ENCODE assay signal across 1 cellular context in genomic region chr19:48558018-48558684, GRCh38.
TF ChIP-seq lines count a peak whose summit lies in the region.

No MANE protein-coding gene starts in this region.

TF ChIP-seq in K562, 482 proteins besides CTCF, POLR2A, EP300 and RAD21 (continues in another document):
- peak; percentile 94 for TF ChIP-seq HDAC2 (IDR thresholded peaks at IDR 0.05)
- TF ChIP-seq SRSF9 (IDR thresholded peaks at IDR 0.05; ENCODE audit: borderline replicate concordance, low read depth, low read length) = no peak
- no peak for TF ChIP-seq SP1 (CRISPR knock-in tag; IDR thresholded peaks at IDR 0.05)
- no peak for TF ChIP-seq SIN3B (IDR thresholded peaks at IDR 0.05; ENCODE audit: low read depth)
- no peak for TF ChIP-seq CGGBP1 (CRISPR knock-in tag; IDR thresholded peaks at IDR 0.05)
- TF ChIP-seq SMAD3 (CRISPR knock-in tag; conservative IDR thresholded peaks at IDR 0.05) = no peak
- TF ChIP-seq HMG20A (CRISPR knock-in tag; conservative IDR thresholded peaks at IDR 0.05) = no peak
- peak in 1 of 2 experiments; percentile 57; a peak in 2 of 4 replicates for TF ChIP-seq HDAC1 (IDR thresholded peaks at IDR 0.05)
- no peak for TF ChIP-seq MNT (conservative IDR thresholded peaks at IDR 0.05)
- no peak for TF ChIP-seq GTF2B (IDR thresholded peaks at IDR 0.05; ENCODE audit: extremely low read depth, insufficient read length)
- no peak for TF ChIP-seq ZNF561 (CRISPR knock-in tag; conservative IDR thresholded peaks at IDR 0.05)
- TF ChIP-seq ZNF41 (CRISPR knock-in tag; conservative IDR thresholded peaks at IDR 0.05) = no peak
- TF ChIP-seq, protein P1, sequence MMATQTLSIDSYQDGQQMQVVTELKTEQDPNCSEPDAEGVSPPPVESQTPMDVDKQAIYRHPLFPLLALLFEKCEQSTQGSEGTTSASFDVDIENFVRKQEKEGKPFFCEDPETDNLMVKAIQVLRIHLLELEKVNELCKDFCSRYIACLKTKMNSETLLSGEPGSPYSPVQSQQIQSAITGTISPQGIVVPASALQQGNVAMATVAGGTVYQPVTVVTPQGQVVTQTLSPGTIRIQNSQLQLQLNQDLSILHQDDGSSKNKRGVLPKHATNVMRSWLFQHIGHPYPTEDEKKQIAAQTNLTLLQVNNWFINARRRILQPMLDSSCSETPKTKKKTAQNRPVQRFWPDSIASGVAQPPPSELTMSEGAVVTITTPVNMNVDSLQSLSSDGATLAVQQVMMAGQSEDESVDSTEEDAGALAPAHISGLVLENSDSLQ (IDR thresholded peaks at IDR 0.05) = peak; percentile 68
- TF ChIP-seq ELF1 (tag; IDR thresholded peaks at IDR 0.05) = peak; percentile 38; the same call in 1 of the 2 replicates
- no peak for TF ChIP-seq RFX5 (IDR thresholded peaks at IDR 0.05; ENCODE audit: low read depth, low read length)
- no peak for TF ChIP-seq NELFE (IDR thresholded peaks at IDR 0.05; ENCODE audit: insufficient read depth, insufficient read length)
- TF ChIP-seq, protein P2, sequence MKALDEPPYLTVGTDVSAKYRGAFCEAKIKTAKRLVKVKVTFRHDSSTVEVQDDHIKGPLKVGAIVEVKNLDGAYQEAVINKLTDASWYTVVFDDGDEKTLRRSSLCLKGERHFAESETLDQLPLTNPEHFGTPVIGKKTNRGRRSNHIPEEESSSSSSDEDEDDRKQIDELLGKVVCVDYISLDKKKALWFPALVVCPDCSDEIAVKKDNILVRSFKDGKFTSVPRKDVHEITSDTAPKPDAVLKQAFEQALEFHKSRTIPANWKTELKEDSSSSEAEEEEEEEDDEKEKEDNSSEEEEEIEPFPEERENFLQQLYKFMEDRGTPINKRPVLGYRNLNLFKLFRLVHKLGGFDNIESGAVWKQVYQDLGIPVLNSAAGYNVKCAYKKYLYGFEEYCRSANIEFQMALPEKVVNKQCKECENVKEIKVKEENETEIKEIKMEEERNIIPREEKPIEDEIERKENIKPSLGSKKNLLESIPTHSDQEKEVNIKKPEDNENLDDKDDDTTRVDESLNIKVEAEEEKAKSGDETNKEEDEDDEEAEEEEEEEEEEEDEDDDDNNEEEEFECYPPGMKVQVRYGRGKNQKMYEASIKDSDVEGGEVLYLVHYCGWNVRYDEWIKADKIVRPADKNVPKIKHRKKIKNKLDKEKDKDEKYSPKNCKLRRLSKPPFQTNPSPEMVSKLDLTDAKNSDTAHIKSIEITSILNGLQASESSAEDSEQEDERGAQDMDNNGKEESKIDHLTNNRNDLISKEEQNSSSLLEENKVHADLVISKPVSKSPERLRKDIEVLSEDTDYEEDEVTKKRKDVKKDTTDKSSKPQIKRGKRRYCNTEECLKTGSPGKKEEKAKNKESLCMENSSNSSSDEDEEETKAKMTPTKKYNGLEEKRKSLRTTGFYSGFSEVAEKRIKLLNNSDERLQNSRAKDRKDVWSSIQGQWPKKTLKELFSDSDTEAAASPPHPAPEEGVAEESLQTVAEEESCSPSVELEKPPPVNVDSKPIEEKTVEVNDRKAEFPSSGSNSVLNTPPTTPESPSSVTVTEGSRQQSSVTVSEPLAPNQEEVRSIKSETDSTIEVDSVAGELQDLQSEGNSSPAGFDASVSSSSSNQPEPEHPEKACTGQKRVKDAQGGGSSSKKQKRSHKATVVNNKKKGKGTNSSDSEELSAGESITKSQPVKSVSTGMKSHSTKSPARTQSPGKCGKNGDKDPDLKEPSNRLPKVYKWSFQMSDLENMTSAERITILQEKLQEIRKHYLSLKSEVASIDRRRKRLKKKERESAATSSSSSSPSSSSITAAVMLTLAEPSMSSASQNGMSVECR (CRISPR knock-in tag; IDR thresholded peaks at IDR 0.05) = no peak
- no peak for TF ChIP-seq CBX5 (IDR thresholded peaks at IDR 0.05; ENCODE audit: borderline replicate concordance, low read depth)
- TF ChIP-seq TEAD4 (IDR thresholded peaks at IDR 0.05; ENCODE audit: low read length) = no peak
- no peak for TF ChIP-seq TEAD4 (CRISPR knock-in tag; IDR thresholded peaks at IDR 0.05; ENCODE audit: borderline replicate concordance)
- TF ChIP-seq FOXK1 (CRISPR knock-in tag; IDR thresholded peaks at IDR 0.05; ENCODE audit: borderline replicate concordance) = no peak
- no peak for TF ChIP-seq NFYB (IDR thresholded peaks at IDR 0.05; ENCODE audit: extremely low read depth, insufficient read length)
- peak; percentile 97 for TF ChIP-seq BRD9 (IDR thresholded peaks at IDR 0.05; ENCODE audit: low read depth, partially characterized antibody)
- no peak for TF ChIP-seq ZNF76 (CRISPR knock-in tag; IDR thresholded peaks at IDR 0.05; ENCODE audit: borderline replicate concordance)
- no peak for TF ChIP-seq HLTF (IDR thresholded peaks at IDR 0.05)
- TF ChIP-seq ZNF174 (CRISPR knock-in tag; IDR thresholded peaks at IDR 0.05) = no peak
- no peak for TF ChIP-seq KLF10 (CRISPR knock-in tag; IDR thresholded peaks at IDR 0.05)
- TF ChIP-seq SMARCE1 (IDR thresholded peaks at IDR 0.05) = no peak
- TF ChIP-seq ZNF79 (CRISPR knock-in tag; IDR thresholded peaks at IDR 0.05; ENCODE audit: low read depth) = no peak
- TF ChIP-seq MEF2A (IDR thresholded peaks at IDR 0.05; ENCODE audit: control insufficient read depth, low read depth, low read length) = no peak
- no peak for TF ChIP-seq DIDO1 (tag; IDR thresholded peaks at IDR 0.05; ENCODE audit: low read depth)
- no peak for TF ChIP-seq ZNF124 (CRISPR knock-in tag; IDR thresholded peaks at IDR 0.05)
- no peak for TF ChIP-seq ELF4 (CRISPR knock-in tag; IDR thresholded peaks at IDR 0.05)
- no peak for TF ChIP-seq ARNT (IDR thresholded peaks at IDR 0.05)
- no peak for TF ChIP-seq HBP1 (CRISPR knock-in tag; IDR thresholded peaks at IDR 0.05)
- TF ChIP-seq THAP12 (CRISPR knock-in tag; IDR thresholded peaks at IDR 0.05) = no peak
- no peak for TF ChIP-seq ILK (tag; IDR thresholded peaks at IDR 0.05; ENCODE audit: borderline replicate concordance, low read depth)
- 0 out of 4 replicates have a peak, but pooled peaks of 1 of the 2 experiments have one; percentile 12 for TF ChIP-seq TRIM24 (IDR thresholded peaks at IDR 0.05)
- TF ChIP-seq NEUROD1 (IDR thresholded peaks at IDR 0.05; ENCODE audit: borderline replicate concordance, low read depth, low read length, partially characterized antibody) = no peak
- TF ChIP-seq, protein P3, sequence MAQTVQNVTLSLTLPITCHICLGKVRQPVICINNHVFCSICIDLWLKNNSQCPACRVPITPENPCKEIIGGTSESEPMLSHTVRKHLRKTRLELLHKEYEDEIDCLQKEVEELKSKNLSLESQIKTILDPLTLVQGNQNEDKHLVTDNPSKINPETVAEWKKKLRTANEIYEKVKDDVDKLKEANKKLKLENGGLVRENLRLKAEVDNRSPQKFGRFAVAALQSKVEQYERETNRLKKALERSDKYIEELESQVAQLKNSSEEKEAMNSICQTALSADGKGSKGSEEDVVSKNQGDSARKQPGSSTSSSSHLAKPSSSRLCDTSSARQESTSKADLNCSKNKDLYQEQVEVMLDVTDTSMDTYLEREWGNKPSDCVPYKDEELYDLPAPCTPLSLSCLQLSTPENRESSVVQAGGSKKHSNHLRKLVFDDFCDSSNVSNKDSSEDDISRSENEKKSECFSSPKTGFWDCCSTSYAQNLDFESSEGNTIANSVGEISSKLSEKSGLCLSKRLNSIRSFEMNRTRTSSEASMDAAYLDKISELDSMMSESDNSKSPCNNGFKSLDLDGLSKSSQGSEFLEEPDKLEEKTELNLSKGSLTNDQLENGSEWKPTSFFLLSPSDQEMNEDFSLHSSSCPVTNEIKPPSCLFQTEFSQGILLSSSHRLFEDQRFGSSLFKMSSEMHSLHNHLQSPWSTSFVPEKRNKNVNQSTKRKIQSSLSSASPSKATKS (CRISPR knock-in tag; IDR thresholded peaks at IDR 0.05) = no peak
- TF ChIP-seq ZNF263 (CRISPR knock-in tag; IDR thresholded peaks at IDR 0.05; ENCODE audit: borderline replicate concordance) = peak; percentile 72; the same call in 1 of the 2 replicates
